In genomic region chr11:55806248-55806647, GRCh38 we compare ENCODE assay signal across 34 cellular contexts. TPM values are rescaled to one million over a fixed set of nuclear protein-coding genes. Genes with fewer than 3 reads are reported as not detected.
"Had no signal": no experiment of that assay in that cellular context is flagged by ENCODE, and none has a peak within 500 bp of the region (broad histone marks: within the 10 kb centered on the region; RNA-seq: fewer than 3 reads in every experiment).

No MANE protein-coding gene starts in this region.

- DNase-seq: stimulated activated CD4-positive, alpha-beta T cell treated with anti-CD3 and anti-CD28 coated beads, Interleukin-2, amount 100 ng/mL, for 48 hours; stimulated activated CD4-positive, alpha-beta T cell treated with anti-CD3 and anti-CD28 coated beads, Interleukin-4, amount 100 ng/mL, for 1 hour; stimulated activated CD4-positive, alpha-beta T cell treated with anti-CD3 and anti-CD28 coated beads, Interleukin-4, amount 100 ng/mL, for 24 hours; stimulated activated CD4-positive, alpha-beta T cell treated with anti-CD3 and anti-CD28 coated beads, Interleukin-4, amount 100 ng/mL, for 4 hours; stimulated activated CD8-positive, alpha-beta memory T cell treated with anti-CD3 and anti-CD28 coated beads, Interleukin-4, amount 100 ng/mL, for 48 hours; stimulated activated naive B cell treated with anti-CD40 and anti-IgM and Interleukin-4, amounts not matched to agents 10 μg/mL and 1 μg/mL and 100 μg/mL, for 72 hours; stimulated activated naive CD4-positive, alpha-beta T cell; stimulated activated naive CD4-positive, alpha-beta T cell treated with Interleukin-2 at 50 U/mL for 16 hours; stimulated activated naive CD8-positive, alpha-beta T cell treated with anti-CD3 and anti-CD28 coated beads, Interleukin-15, amount 100 ng/mL, for 72 hours; stimulated activated naive CD8-positive, alpha-beta T cell treated with anti-CD3 and anti-CD28 coated beads, Interleukin-15, Interleukin-2, amounts not matched to agents 100 U/mL and 50 U/mL, for 24 hours; stomach; substantia nigra; testis; thyroid gland; tibial artery; transverse colon; trophoblast cell; upper lobe of left lung; upper lobe of right lung; uterus had no signal

- H3K36me3 Mint-ChIP-seq: stimulated activated effector memory CD8-positive, alpha-beta T cell treated with anti-CD3 and anti-CD28 coated beads, Interleukin-12 subunit alpha, Interleukin-12 subunit beta, amount 100 ng/mL, for 72 hours; stimulated activated memory B cell treated with anti-CD40 and anti-IgM and Interleukin-4, amounts not matched to agents 10 μg/mL and 1 μg/mL and 100 μg/mL, for 72 hours; stimulated activated naive B cell treated with anti-CD40 and anti-IgM and Interleukin-4, amounts not matched to agents 10 μg/mL and 1 μg/mL and 100 μg/mL, for 72 hours; type B pancreatic cell had no signal

- H3K36me3 ChIP-seq: stomach, suprapubic skin, thoracic aorta, thyroid gland, tibial artery, tibial nerve, transverse colon, upper lobe of left lung, upper lobe of right lung, uterus, vagina had no signal

- FAIRE-seq: urothelium cell line had no signal

- H3K27me3 Mint-ChIP-seq: stimulated activated memory B cell treated with anti-CD40 and anti-IgM and Interleukin-4, amounts not matched to agents 10 μg/mL and 1 μg/mL and 100 μg/mL, for 72 hours; stimulated activated naive B cell treated with anti-CD40 and anti-IgM and Interleukin-4, amounts not matched to agents 10 μg/mL and 1 μg/mL and 100 μg/mL, for 72 hours; stimulated activated naive CD8-positive, alpha-beta T cell treated with anti-CD3 and anti-CD28 coated beads, Interleukin-15, amount 100 ng/mL, for 72 hours; stimulated activated naive CD8-positive, alpha-beta T cell treated with anti-CD3 and anti-CD28 coated beads, Interleukin-15, Interleukin-2, amounts not matched to agents 100 ng/mL and 50 ng/mL, for 24 hours; type B pancreatic cell had no signal

- ATAC-seq: stimulated activated effector memory CD8-positive, alpha-beta T cell treated with anti-CD3 and anti-CD28 coated beads, Interleukin-12 subunit alpha, Interleukin-12 subunit beta, amount 100 ng/mL, for 72 hours; stimulated activated memory B cell treated with anti-CD40 and anti-IgM and Interleukin-4, amounts not matched to agents 10 μg/mL and 1 μg/mL and 100 μg/mL, for 72 hours; stimulated activated naive B cell treated with anti-CD40 and anti-IgM and Interleukin-4, amounts not matched to agents 10 μg/mL and 1 μg/mL and 100 μg/mL, for 72 hours; stimulated activated naive CD8-positive, alpha-beta T cell treated with anti-CD3 and anti-CD28 coated beads, Interleukin-15, amount 100 ng/mL, for 72 hours; stimulated activated naive CD8-positive, alpha-beta T cell treated with anti-CD3 and anti-CD28 coated beads, Interleukin-15, Interleukin-2, amounts not matched to agents 100 U/mL and 50 U/mL, for 24 hours; upper lobe of right lung had no signal

- H3K9me3 ChIP-seq: testis, thoracic aorta, thyroid gland, transverse colon, upper lobe of right lung, uterus, vagina had no signal

- H3K27ac Mint-ChIP-seq: stimulated activated effector memory CD8-positive, alpha-beta T cell treated with anti-CD3 and anti-CD28 coated beads, Interleukin-12 subunit alpha, Interleukin-12 subunit beta, amount 100 ng/mL, for 72 hours; stimulated activated memory B cell treated with anti-CD40 and anti-IgM and Interleukin-4, amounts not matched to agents 10 μg/mL and 1 μg/mL and 100 μg/mL, for 72 hours; stimulated activated naive B cell treated with anti-CD40 and anti-IgM and Interleukin-4, amounts not matched to agents 10 μg/mL and 1 μg/mL and 100 μg/mL, for 72 hours; stimulated activated naive CD8-positive, alpha-beta T cell treated with anti-CD3 and anti-CD28 coated beads, Interleukin-15, amount 100 ng/mL, for 72 hours; stimulated activated naive CD8-positive, alpha-beta T cell treated with anti-CD3 and anti-CD28 coated beads, Interleukin-15, Interleukin-2, amounts not matched to agents 100 ng/mL and 50 ng/mL, for 24 hours; type B pancreatic cell had no signal

- H3K4me1 ChIP-seq: stomach, suprapubic skin, testis, thyroid gland, tibial artery, tibial nerve, transverse colon, upper lobe of left lung, upper lobe of right lung, uterus, vagina had no signal

- H3K4me3 ChIP-seq: stomach, suprapubic skin, testis, thoracic aorta, thyroid gland, tibial artery, tibial nerve, transverse colon, upper lobe of left lung, upper lobe of right lung, uterus, vagina had no signal

- H3K4me3 Mint-ChIP-seq: stimulated activated effector memory CD8-positive, alpha-beta T cell treated with anti-CD3 and anti-CD28 coated beads, Interleukin-12 subunit alpha, Interleukin-12 subunit beta, amount 100 ng/mL, for 72 hours; stimulated activated memory B cell treated with anti-CD40 and anti-IgM and Interleukin-4, amounts not matched to agents 10 μg/mL and 1 μg/mL and 100 μg/mL, for 72 hours; stimulated activated naive B cell treated with anti-CD40 and anti-IgM and Interleukin-4, amounts not matched to agents 10 μg/mL and 1 μg/mL and 100 μg/mL, for 72 hours; stimulated activated naive CD8-positive, alpha-beta T cell treated with anti-CD3 and anti-CD28 coated beads, Interleukin-15, amount 100 ng/mL, for 72 hours; stimulated activated naive CD8-positive, alpha-beta T cell treated with anti-CD3 and anti-CD28 coated beads, Interleukin-15, Interleukin-2, amounts not matched to agents 100 ng/mL and 50 ng/mL, for 24 hours; type B pancreatic cell had no signal

- H3K4me1 Mint-ChIP-seq: stimulated activated effector memory CD8-positive, alpha-beta T cell treated with anti-CD3 and anti-CD28 coated beads, Interleukin-12 subunit alpha, Interleukin-12 subunit beta, amount 100 ng/mL, for 72 hours; stimulated activated memory B cell treated with anti-CD40 and anti-IgM and Interleukin-4, amounts not matched to agents 10 μg/mL and 1 μg/mL and 100 μg/mL, for 72 hours; stimulated activated naive B cell treated with anti-CD40 and anti-IgM and Interleukin-4, amounts not matched to agents 10 μg/mL and 1 μg/mL and 100 μg/mL, for 72 hours; stimulated activated naive CD8-positive, alpha-beta T cell treated with anti-CD3 and anti-CD28 coated beads, Interleukin-15, amount 100 ng/mL, for 72 hours had no signal

- H3K27me3 ChIP-seq: stomach, suprapubic skin, testis, thyroid gland, tibial artery, tibial nerve, transverse colon, upper lobe of left lung, upper lobe of right lung, uterus, vagina had no signal

- H3K27ac ChIP-seq: stomach, suprapubic skin, testis, thoracic aorta, thyroid gland, tibial artery, tibial nerve, transverse colon, upper lobe of left lung, upper lobe of right lung, uterus, vagina had no signal

RNA-seq across cellular contexts. Expression of gene OR5L1, which starts 4.9 kb away (rescaled TPM):
- total RNA-seq: subcutaneous adipose tissue, suprapubic skin, temporal lobe, testis, thoracic aorta, thyroid gland, tibial nerve, transverse colon, upper lobe of left lung, upper lobe of right lung, ureter, urinary bladder, uterus, vagina had no signal
- polyA plus RNA-seq: stomach, thymus, urinary bladder had no signal

RNA-seq across cellular contexts. Expression of gene OR5D14, which starts 10.9 kb away (rescaled TPM):
- total RNA-seq: stomach, subcutaneous adipose tissue, suprapubic skin, temporal lobe, testis, thoracic aorta, thyroid gland, tibial nerve, transverse colon, upper lobe of left lung, upper lobe of right lung, ureter, urinary bladder, uterus, vagina had no signal
- polyA plus RNA-seq: stomach, thymus, urinary bladder had no signal

RNA-seq across cellular contexts. Expression of gene OR5D18, which starts 13.2 kb away (rescaled TPM):
- total RNA-seq: stomach, subcutaneous adipose tissue, suprapubic skin, temporal lobe, testis, thoracic aorta, thyroid gland, tibial nerve, transverse colon, upper lobe of left lung, upper lobe of right lung, ureter, urinary bladder, uterus, vagina had no signal
- polyA plus RNA-seq: stomach, thymus, urinary bladder had no signal

RNA-seq across cellular contexts. Expression of gene OR5L2, which starts 20.8 kb away (rescaled TPM):
- total RNA-seq: stomach, subcutaneous adipose tissue, suprapubic skin, temporal lobe, testis, thoracic aorta, thyroid gland, tibial nerve, transverse colon, upper lobe of left lung, upper lobe of right lung, ureter, urinary bladder, uterus, vagina had no signal
- polyA plus RNA-seq: stomach, thymus, urinary bladder had no signal

RNA-seq across cellular contexts. Expression of gene OR5D16, which starts 32.3 kb away (rescaled TPM):
- total RNA-seq: stomach, subcutaneous adipose tissue, suprapubic skin, temporal lobe, testis, thoracic aorta, thyroid gland, tibial nerve, transverse colon, upper lobe of left lung, upper lobe of right lung, ureter, urinary bladder, uterus, vagina had no signal
- polyA plus RNA-seq: stomach, thymus, urinary bladder had no signal
